ENCODE assay signal across 8 cellular contexts in the genomic region with DNA sequence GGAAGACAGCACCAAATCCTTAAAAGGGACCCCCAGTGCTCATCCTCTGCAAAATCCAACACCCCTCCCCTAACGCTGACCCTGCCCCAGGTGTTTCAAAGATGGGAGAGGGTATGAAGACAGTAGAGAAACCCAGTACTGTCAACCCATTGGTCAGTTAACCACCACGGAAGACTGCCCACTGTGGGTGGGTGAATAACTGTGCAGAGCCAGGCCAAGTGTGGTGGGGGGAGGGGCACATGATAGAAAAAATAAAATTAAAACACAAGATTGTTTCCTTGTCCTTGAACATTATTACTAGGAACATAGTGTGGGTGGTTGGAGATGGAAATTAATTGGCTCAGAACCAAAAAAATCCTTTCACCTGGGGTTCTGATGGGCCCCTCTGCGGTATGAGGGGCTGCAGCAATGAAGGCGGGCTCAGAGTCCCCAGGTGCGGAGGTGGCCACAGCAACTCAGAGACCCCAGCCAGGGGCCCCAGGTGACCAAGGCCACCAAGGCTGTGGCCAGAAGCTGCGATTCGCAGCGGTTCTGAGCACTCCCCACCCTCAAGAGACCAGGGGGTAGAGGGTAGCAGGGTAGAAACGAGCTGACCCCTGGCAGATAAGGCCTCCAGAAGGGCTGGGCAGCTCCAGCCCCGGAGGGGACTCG. TPM values are rescaled to one million over a fixed set of nuclear protein-coding genes. Genes with fewer than 3 reads are reported as not detected.
DNase-seq lines count a peak whose midpoint lies in the region; ATAC-seq and TF ChIP-seq lines count a peak whose summit lies in the region.

No MANE protein-coding gene starts in this region.

- H3K36me3 ChIP-seq in SK-N-SH (replicated peaks in 1 of 2; ENCODE audit: control insufficient read depth in 1 of 2, insufficient read depth in 2 of 2, low read length in 1 of 2) (peaks cover 32 to 35% of the 10 kb centered on the region in 2 experiments), rectal smooth muscle tissue (ENCODE audit: control insufficient read depth, insufficient read depth, low read length) (peaks cover 12% of the 10 kb centered on the region)

- peak overlapping the region; percentile 91 for H3K4me2 ChIP-seq in SK-N-SH

- no peaks in the 10 kb centered on the region for H3K9me2 ChIP-seq in SK-N-SH

- DNase-seq in GM03348 (ENCODE audit: low spot score) = peak; percentile 66
- no peak for DNase-seq in SK-N-SH
- peak; percentile 38 for DNase-seq in fibroblast of gingiva (ENCODE audit: low read depth)
- no peak for DNase-seq in ureter (ENCODE audit: low spot score)
- no peak for DNase-seq in GM10266 (ENCODE audit: extremely low spot score)

- ATAC-seq in GM21723 (IDR thresholded peaks at IDR 0.05; ENCODE audit: unreplicated experiment) = no peak
- ATAC-seq in HG03469 (IDR thresholded peaks at IDR 0.05; ENCODE audit: unreplicated experiment) = no peak

- POLR2A ChIA-PET in SK-N-SH (lab: Yijun Ruan, JAX) = interaction anchor here (0.7 to 3.7 kb wide), 5 partner anchors 11 to 220 kb away, joined by 3 to 29 read pairs (median 3); a partner anchor contains a TSS

- H4K20me1 ChIP-seq in SK-N-SH (ENCODE audit: insufficient read depth) = peaks cover under 1% of the 10 kb centered on the region; the same call in 1 of the 2 replicates

- no peak for TF ChIP-seq RAD21 in SK-N-SH (IDR thresholded peaks at IDR 0.05; ENCODE audit: low read length)

- H3K9me3 ChIP-seq in SK-N-SH = no peaks in the 10 kb centered on the region

- CTCF ChIA-PET in SK-N-SH (lab: Yijun Ruan, JAX) = interaction anchor here (0.7 to 1.4 kb wide), 3 partner anchors 22 to 203 kb away, joined by 4 to 6 read pairs (median 4); no protein-coding TSS in a partner anchor

- H3K4me3 ChIP-seq in SK-N-SH (ENCODE audit: low read depth in 2 of 2, low read length in 1 of 2) (peak overlapping the region; percentile 84 to 86), rectal smooth muscle tissue (ENCODE audit: low read length) (peak overlapping the region; percentile 80)

- peaks cover 32% of the 10 kb centered on the region for H3F3A ChIP-seq in SK-N-SH (replicated peaks; ENCODE audit: insufficient read depth)

- H3K27me3 ChIP-seq in SK-N-SH (ENCODE audit: insufficient read depth) (no peaks in the 10 kb centered on the region), rectal smooth muscle tissue (ENCODE audit: control insufficient read depth, insufficient read depth, low read length) (no peaks in the 10 kb centered on the region)

- H3K9ac ChIP-seq in SK-N-SH (peak overlapping the region; percentile 87), rectal smooth muscle tissue (ENCODE audit: low read length) (peak overlapping the region; percentile 32)

- TF ChIP-seq EP300 in SK-N-SH (IDR thresholded peaks at IDR 0.05; ENCODE audit: borderline replicate concordance in 1 of 2, low read depth in 1 of 2, low read length in 1 of 2) = no peak

- H2AFZ ChIP-seq in SK-N-SH (ENCODE audit: low read depth) = no peak overlapping the region; the same call in 1 of the 2 replicates

- H3K79me2 ChIP-seq in SK-N-SH (ENCODE audit: insufficient read depth) = peaks cover 49% of the 10 kb centered on the region

- H3K4me1 ChIP-seq in SK-N-SH (ENCODE audit: control insufficient read depth in 1 of 2, insufficient read depth in 2 of 2, low read depth in 1 of 2, low read length in 1 of 2) (peaks cover 40 to 42% of the 10 kb centered on the region in 2 experiments), rectal smooth muscle tissue (ENCODE audit: control insufficient read depth, insufficient read depth, low read length) (peaks cover 19% of the 10 kb centered on the region)

- H3K27ac ChIP-seq in SK-N-SH (ENCODE audit: low read depth in 2 of 2, low read length in 1 of 2) (peak overlapping the region; percentile 89 to 90), rectal smooth muscle tissue (ENCODE audit: low read depth, low read length) (peak overlapping the region; percentile 83)

- TF ChIP-seq CTCF in SK-N-SH (IDR thresholded peaks at IDR 0.05) (0 out of 2 replicates have a peak, but pooled peaks have one; percentile 19), GM10266 (IDR thresholded peaks at IDR 0.05; ENCODE audit: control insufficient read depth, insufficient read depth, low read depth, missing control alignments) (no peak)

- 25% methylated on average over 11 of the region's 11 CpGs for WGBS in SK-N-SH (ENCODE audit: low lambda C conversion rate)

TF ChIP-seq in SK-N-SH, 30 proteins besides CTCF, POLR2A, EP300 and RAD21:
- TF ChIP-seq CHD2 (IDR thresholded peaks at IDR 0.05; ENCODE audit: low read length, partially characterized antibody) (peak; percentile 26), GATA2 (CRISPR knock-in tag; IDR thresholded peaks at IDR 0.05) (peak; percentile 9; the same call in 1 of the 2 replicates), MEF2A (IDR thresholded peaks at IDR 0.05; ENCODE audit: borderline replicate concordance, low read depth) (no peak)
TF ChIP-seq in SK-N-SH: peak in this region for 2.

RNA-seq across cellular contexts. Expression of a gene that starts 1.1 kb away (rescaled TPM):
- 29.6 and 43.3 TPM in 2 replicates for polyA plus RNA-seq in SK-N-SH (2012; rRNA removed)
- polyA plus RNA-seq in SK-N-SH (2012; cell fraction: cytosol; rRNA removed) = 18.0 and 25.0 TPM in 2 replicates
- polyA plus RNA-seq in SK-N-SH (2012; cell fraction: nucleus; rRNA removed) = 108 and 113 TPM in 2 replicates
- 338 TPM for total RNA-seq in ureter

RNA-seq across cellular contexts. Expression of a gene that starts 12.1 kb away (rescaled TPM):
- 122 and 137 TPM in 2 replicates for polyA plus RNA-seq in SK-N-SH (2012; rRNA removed)
- polyA plus RNA-seq in SK-N-SH (2012; cell fraction: cytosol; rRNA removed) = 146 and 159 TPM in 2 replicates
- polyA plus RNA-seq in SK-N-SH (2012; cell fraction: nucleus; rRNA removed) = 103 and 108 TPM in 2 replicates
- total RNA-seq in ureter = 103 TPM

RNA-seq across cellular contexts. Expression of a gene that starts 14.5 kb away (rescaled TPM):
- polyA plus RNA-seq in SK-N-SH (2012; rRNA removed) = not detected in 2 replicates
- not detected in 2 replicates for polyA plus RNA-seq in SK-N-SH (2012; cell fraction: cytosol; rRNA removed)
- polyA plus RNA-seq in SK-N-SH (2012; cell fraction: nucleus; rRNA removed) = 0.05 TPM in 1 of 2 replicates, not detected in the other
- total RNA-seq in ureter = 0.99 TPM

RNA-seq across cellular contexts. Expression of a gene that starts 57.3 kb away (rescaled TPM):
- polyA plus RNA-seq in SK-N-SH (2012; rRNA removed) = not detected in 2 replicates
- polyA plus RNA-seq in SK-N-SH (2012; cell fraction: cytosol; rRNA removed) = not detected in 2 replicates
- polyA plus RNA-seq in SK-N-SH (2012; cell fraction: nucleus; rRNA removed) = not detected in 2 replicates
- not detected for total RNA-seq in ureter

Comparison
In these comparisons a context has a peak if more than half of its experiments do, and no peak if none do; other contexts are left out.
1. DNase-seq: peak in GM03348 (single experiment) and fibroblast of gingiva (single experiment); none in SK-N-SH (single experiment), ureter (single experiment) and GM10266 (single experiment).